9 cellular contexts compared by ENCODE assay signal in genomic region chr7:137987968-137988367, GRCh38. TPM values are rescaled to one million over a fixed set of nuclear protein-coding genes. Genes with fewer than 3 reads are reported as not detected.
DNase-seq lines count a peak whose midpoint lies in the region; ATAC-seq and TF ChIP-seq lines count a peak whose summit lies in the region.
"Had no signal": no experiment of that assay in that cellular context is flagged by ENCODE, and none has a peak within 500 bp of the region (broad histone marks: within the 10 kb centered on the region; RNA-seq: fewer than 3 reads in every experiment).

No MANE protein-coding gene starts in this region.

- peak overlapping the region in 4 of 10 donors; percentile 20 to 72 (median 55) for H3K27ac Mint-ChIP-seq in naive thymus-derived CD8-positive, alpha-beta T cell

- H3K4me3 Mint-ChIP-seq in naive thymus-derived CD8-positive, alpha-beta T cell = peak overlapping the region in 1 of 10 donors; percentile 39

- DNase-seq in NCI-H146 (lab: John Stamatoyannopoulos, UW) (peak; percentile 32), NCI-H146 treated with DMSO at 0.1 percent for 48 hours (lab: John Stamatoyannopoulos, UW; ENCODE audit: unreplicated experiment) (no peak), adrenal gland (no peak), thoracic aorta (ENCODE audit: low spot score) (no peak)
- DNase-seq in activated CD4-positive, alpha-beta T cell treated with anti-CD3 and anti-CD28 coated beads for 48 hours = no peak
- no peak for DNase-seq in stimulated activated CD4-positive, alpha-beta T cell treated with anti-CD3 and anti-CD28 coated beads, Interleukin-4, amount 100 ng/mL, for 1 hour
- DNase-seq in naive thymus-derived CD8-positive, alpha-beta T cell = no peak

- H3K4me3 ChIP-seq in adrenal gland (no peak overlapping the region), thoracic aorta (no peak overlapping the region)

- intact Hi-C loops in adrenal gland (cut with DNase I) = no loop called here

- TF ChIP-seq CTCF in adrenal gland (IDR thresholded peaks at IDR 0.05) (no peak), thoracic aorta (IDR thresholded peaks at IDR 0.05) (no peak)

- no peak for TF ChIP-seq POLR2A in adrenal gland (IDR thresholded peaks at IDR 0.05)

- no peaks in the 10 kb centered on the region for H3K27me3 ChIP-seq in adrenal gland
- H3K27me3 ChIP-seq in thoracic aorta (replicated peaks; ENCODE audit: insufficient read depth) = no peaks in the 10 kb centered on the region

- WGBS in adrenal gland, 4 donors = 39 to 52% (median 47%) methylated on average over 4 of the region's 4 CpGs

- H3K4me1 ChIP-seq in adrenal gland (replicated peaks in 1 of 2) = peaks cover 74 to 97% of the 10 kb centered on the region in 2 donors
- peaks cover 72 to 98% of the 10 kb centered on the region in 2 donors for H3K4me1 ChIP-seq in thoracic aorta (ENCODE audit: control insufficient read depth in 1 of 2, low read depth in 2 of 2)

- H3K36me3 ChIP-seq in adrenal gland (replicated peaks in 1 of 2) (no peaks in the 10 kb centered on the region), thoracic aorta (no peaks in the 10 kb centered on the region)

- peaks cover 0 to 14% (median 2%) of the 10 kb centered on the region in 9 donors for H3K9me3 Mint-ChIP-seq in naive thymus-derived CD8-positive, alpha-beta T cell

- H3K27ac ChIP-seq in adrenal gland = peak overlapping the region in 4 of 5 donors; percentile 77 to 91 (median 88)
- peak overlapping the region; percentile 96 for H3K27ac ChIP-seq in thoracic aorta

- H3K4me1 Mint-ChIP-seq in naive thymus-derived CD8-positive, alpha-beta T cell = peaks cover 9 to 34% (median 15%) of the 10 kb centered on the region in 4 donors

- no peaks in the 10 kb centered on the region for H3K9me3 ChIP-seq in adrenal gland (replicated peaks in 1 of 3)
- H3K9me3 ChIP-seq in thoracic aorta = no peaks in the 10 kb centered on the region

- ATAC-seq in HG02981 (IDR thresholded peaks at IDR 0.05; ENCODE audit: unreplicated experiment) (peak; percentile 45), thoracic aorta (ENCODE audit: insufficient number of reproducible peaks, low FRiP score, low read depth) (no peak)
- ATAC-seq in naive thymus-derived CD8-positive, alpha-beta T cell = no peak
- ATAC-seq: Right ventricle myocardium inferior had no signal

- POLR2A ChIA-PET in naive thymus-derived CD8-positive, alpha-beta T cell (lab: Charles Lee) = no interaction called here

- H3K27me3 Mint-ChIP-seq in naive thymus-derived CD8-positive, alpha-beta T cell = no peaks in the 10 kb centered on the region

- H3K36me3 Mint-ChIP-seq in naive thymus-derived CD8-positive, alpha-beta T cell = peaks cover 11 to 20% (median 13%) of the 10 kb centered on the region in 3 donors

RNA-seq across cellular contexts. Expression of gene CREB3L2, which starts 13.9 kb away (rescaled TPM):
- 100 to 1,000 TPM in 4 of 8 donors, 10 to 100 TPM in 4; 44.0 to 169 (median 102) TPM for total RNA-seq in adrenal gland
- polyA plus RNA-seq in adrenal gland = 10 to 100 TPM; 11.4 to 71.1 (median 13.1) TPM
- total RNA-seq in thoracic aorta = 10 to 100 TPM; 85.3 to 96.7 TPM
- total RNA-seq in naive thymus-derived CD8-positive, alpha-beta T cell = 10 to 100 TPM in 1 of 2 experiments, 1 to 10 TPM in 1; 9.1 to 12.8 TPM
- 1 to 10 TPM; 5.2 to 9.0 (median 5.5) TPM for polyA plus RNA-seq in naive thymus-derived CD8-positive, alpha-beta T cell
